In the genomic region with DNA sequence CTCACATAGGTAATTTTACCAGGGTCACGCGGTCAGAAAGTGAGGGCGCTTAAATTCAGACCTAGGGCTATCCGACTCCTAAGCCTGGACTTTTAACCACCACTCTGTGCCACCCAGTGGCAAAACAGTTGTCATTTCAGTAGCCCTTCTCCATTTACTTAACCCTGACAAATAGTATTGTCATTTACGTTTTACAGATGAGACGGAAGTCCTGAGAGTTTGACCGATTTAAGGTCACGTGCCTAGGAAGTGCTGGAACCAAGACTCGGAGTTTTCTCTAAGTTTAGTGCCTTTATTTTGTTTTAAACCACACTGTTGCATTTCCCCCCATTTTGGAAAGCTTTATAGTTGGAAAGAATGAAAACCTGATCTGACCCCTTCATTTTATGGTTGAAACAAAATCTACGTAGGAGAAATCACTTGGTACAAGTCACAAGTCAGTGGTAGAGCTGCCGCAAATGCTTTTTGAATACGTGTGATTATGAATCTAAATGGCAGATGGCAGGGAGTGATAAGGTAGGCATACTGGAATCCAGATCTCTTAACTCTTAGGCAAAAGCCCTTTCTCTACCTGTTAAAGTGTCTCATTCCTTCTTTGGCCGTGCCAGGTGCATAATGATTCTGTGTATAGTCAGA, we compare ENCODE assay signal across 8 cellular contexts. TPM values are rescaled to one million over a fixed set of nuclear protein-coding genes. Genes with fewer than 3 reads are reported as not detected.
DNase-seq lines count a peak whose midpoint lies in the region; ATAC-seq and TF ChIP-seq lines count a peak whose summit lies in the region.

No MANE protein-coding gene starts in this region.

- POLR2A ChIA-PET in activated B cell treated with CpG ODN at 0.5 μM for 24 hours (lab: Charles Lee), result interaction anchor here (0.7 to 1.7 kb wide), 8 partner anchors 21 to 1814 kb away, joined by 3 to 8 read pairs (median 5); a partner anchor contains a TSS

- H3K27me3 Mint-ChIP-seq in activated B cell treated with CpG ODN at 0.5 μM for 24 hours, result no peaks in the 10 kb centered on the region

- H3K36me3 Mint-ChIP-seq in activated B cell treated with CpG ODN at 0.5 μM for 24 hours (ENCODE audit: low read depth), result peaks cover 26% of the 10 kb centered on the region

- ATAC-seq in activated CD4-positive, CD25-positive, alpha-beta regulatory T cell treated with anti-CD3 and anti-CD28 coated beads, Interleukin-2, amount 50 U/mL, for 24 hours, result peak; percentile 48 to 49
- peak; percentile 43 for ATAC-seq in activated B cell treated with CpG ODN at 0.5 μM for 24 hours (ENCODE audit: low read depth)
- peak; percentile 41 for ATAC-seq in omental fat pad (ENCODE audit: low FRiP score)

- H3K27me3 ChIP-seq in H7 (ENCODE audit: control insufficient read depth, insufficient read depth, low read length), result no peaks in the 10 kb centered on the region

- no peak for TF ChIP-seq CTCF in activated B cell treated with CpG ODN at 0.5 μM for 24 hours (IDR thresholded peaks at IDR 0.05)
- no peak for TF ChIP-seq CTCF in fibroblast of villous mesenchyme (IDR thresholded peaks at IDR 0.05; ENCODE audit: insufficient read depth, low read depth, low read length)
- TF ChIP-seq CTCF in omental fat pad (IDR thresholded peaks at IDR 0.05), result no peak

- DNase-seq in activated CD4-positive, CD25-positive, alpha-beta regulatory T cell (lab: John Stamatoyannopoulos, UW), result no peak
- DNase-seq in H7 (peak; percentile 60), Kasumi-1 (lab: John Stamatoyannopoulos, UW) (peak; percentile 54 to 55), activated B cell treated with CpG ODN at 0.5 μM for 24 hours (no peak), fibroblast of villous mesenchyme (ENCODE audit: low read depth) (peak; percentile 54), omental fat pad (ENCODE audit: low spot score) (no peak), NCI-H82 treated with DMSO at 0.1 percent for 48 hours (lab: John Stamatoyannopoulos, UW; ENCODE audit: unreplicated experiment) (no peak)

- H3K27ac Mint-ChIP-seq in activated B cell treated with CpG ODN at 0.5 μM for 24 hours, result peak overlapping the region; percentile 100

- CTCF ChIA-PET in activated B cell treated with CpG ODN at 0.5 μM for 24 hours (lab: Charles Lee), result interaction anchor here (0.8 to 2.2 kb wide), 4 partner anchors 10 to 167 kb away, joined by 3 to 6 read pairs (median 4); no protein-coding TSS in a partner anchor

- peak overlapping the region; percentile 99 for H3K4me3 Mint-ChIP-seq in activated B cell treated with CpG ODN at 0.5 μM for 24 hours

- no peaks in the 10 kb centered on the region for H3K9me3 Mint-ChIP-seq in activated B cell treated with CpG ODN at 0.5 μM for 24 hours

- intact Hi-C loops in activated B cell treated with CpG ODN at 0.5 μM for 24 hours (cut with micrococcal nuclease), result loop anchor here (2.0 to 10.0 kb wide), 2 partner anchors 107 to 109 kb away; a partner anchor contains a TSS

- peaks cover 43% of the 10 kb centered on the region for H3K4me1 Mint-ChIP-seq in activated B cell treated with CpG ODN at 0.5 μM for 24 hours

- H3K4me3 ChIP-seq in H7 (ENCODE audit: insufficient read depth, low read depth, low read length) (peak overlapping the region; percentile 83), fibroblast of villous mesenchyme (ENCODE audit: low read depth, low read length) (peak overlapping the region; percentile 89)

- no peaks in the 10 kb centered on the region; the same call in 1 of the 2 replicates for H3K36me3 ChIP-seq in H7 (replicated peaks; ENCODE audit: control insufficient read depth, insufficient read depth, low read length)

RNA-seq across cellular contexts. Expression of a gene that starts 0.7 kb away (rescaled TPM):
- 26.2 and 36.2 TPM in 2 replicates for total RNA-seq in H7 (2014; rRNA removed; shearing (Covaris generic))
- total RNA-seq in activated B cell treated with CpG ODN at 0.5 μM for 24 hours (55.2 and 60.6 TPM in 2 replicates), fibroblast of villous mesenchyme (26.4 and 29.4 TPM in 2 replicates), omental fat pad (10 to 100 TPM; 31.2 to 44.6 (median 38.1) TPM)

RNA-seq across cellular contexts. Expression of a gene that starts 0.7 kb away (rescaled TPM):
- total RNA-seq in H7 (2014; rRNA removed; shearing (Covaris generic)), result 5.6 and 13.0 TPM in 2 replicates
- total RNA-seq in activated B cell treated with CpG ODN at 0.5 μM for 24 hours (14.2 and 15.3 TPM in 2 replicates), fibroblast of villous mesenchyme (9.3 and 11.2 TPM in 2 replicates), omental fat pad (10 to 100 TPM in 3 of 4 donors, 1 to 10 TPM in 1; 8.8 to 12.2 (median 10.3) TPM)

RNA-seq across cellular contexts. Expression of a gene that starts 36.6 kb away (rescaled TPM):
- 5.2 and 5.9 TPM in 2 replicates for total RNA-seq in H7 (2014; rRNA removed; shearing (Covaris generic))
- total RNA-seq in activated B cell treated with CpG ODN at 0.5 μM for 24 hours (not detected in 2 replicates), fibroblast of villous mesenchyme (not detected in 2 replicates), omental fat pad (10 to 100 TPM in 1 of 4 donors, 1 to 10 TPM in 3; 2.2 to 13.3 (median 8.8) TPM)

Comparison
In these comparisons a context has a peak if more than half of its experiments do, and no peak if none do; other contexts are left out.
1. DNase-seq: peak in H7 (single experiment), Kasumi-1 (2 of 2) and fibroblast of villous mesenchyme (single experiment); none in activated CD4-positive, CD25-positive, alpha-beta regulatory T cell (0 of 4), activated B cell treated with CpG ODN at 0.5 μM for 24 hours (single experiment), omental fat pad (single experiment) and NCI-H82 treated with DMSO at 0.1 percent for 48 hours (single experiment).
2. Peak in every context shown above with its lines, with median percentiles within 50 percentile points of each other: ATAC-seq.